18 cellular contexts compared by ENCODE assay signal in the genomic region with DNA sequence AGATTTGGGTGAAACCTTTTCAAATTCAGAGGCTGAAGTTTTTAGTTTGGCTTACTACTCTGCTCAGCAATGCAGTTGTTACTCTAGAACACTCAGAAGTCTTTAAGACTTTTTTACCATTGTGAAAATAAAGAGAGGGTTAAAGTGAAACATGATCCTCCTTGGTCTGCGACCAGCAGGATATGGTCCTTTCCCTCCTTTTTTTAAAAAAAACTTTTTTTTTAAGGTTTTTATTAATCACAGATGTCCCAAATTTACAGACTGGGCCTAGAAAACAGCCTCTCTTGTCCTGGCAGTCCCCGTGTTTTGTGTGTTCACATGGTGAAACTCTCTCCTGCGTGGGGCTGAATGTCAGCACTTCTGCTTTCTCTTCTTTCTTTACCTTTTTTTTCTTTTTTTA.
DNase-seq lines count a peak whose midpoint lies in the region; ATAC-seq, FAIRE-seq and TF ChIP-seq lines count a peak whose summit lies in the region.
"Had no signal": no experiment of that assay in that cellular context is flagged by ENCODE, and none has a peak within 500 bp of the region (broad histone marks: within the 10 kb centered on the region; RNA-seq: fewer than 3 reads in every experiment).

No MANE protein-coding gene starts in this region.

- H3K27ac Mint-ChIP-seq in GM23338: no peak overlapping the region
- H3K27ac Mint-ChIP-seq: activated T-helper 2 cell treated with anti-CD3 and anti-CD28 coated beads, Interferon-gamma antibody, Interleukin-2, Interleukin-4, amounts not matched to agents 10 μg/mL and 5 μg/mL and 100 μg/mL, durations not matched to agents 14 hours and 24 hours and 36 hours; T-helper 2 cell treated with Interferon-gamma antibody and Interleukin-4, amounts not matched to agents 5 μg/mL and 100 μg/mL, for 36 hours had no signal

- H3K36me3 ChIP-seq in GM23338 (ENCODE audit: insufficient read depth): peaks cover 2% of the 10 kb centered on the region
- peaks cover 8 to 19% of the 10 kb centered on the region in 2 donors for H3K36me3 ChIP-seq in ascending aorta
- H3K36me3 ChIP-seq in right atrium auricular region: no peaks in the 10 kb centered on the region
- peaks cover 3% of the 10 kb centered on the region for H3K36me3 ChIP-seq in smooth muscle cell (ENCODE audit: low read depth)
- peaks cover 2 to 27% of the 10 kb centered on the region in 2 experiments; a peak in 3 of 5 replicates for H3K36me3 ChIP-seq in HepG2 (replicated peaks in 1 of 2; ENCODE audit: control insufficient read depth in 1 of 2, insufficient read depth in 2 of 2, low read length in 2 of 2)

- H3K27me3 ChIP-seq in GM23338 (ENCODE audit: insufficient read depth) (no peaks in the 10 kb centered on the region), ascending aorta (no peaks in the 10 kb centered on the region), right atrium auricular region (no peaks in the 10 kb centered on the region), smooth muscle cell (ENCODE audit: low read depth) (no peaks in the 10 kb centered on the region), HepG2 (ENCODE audit: control insufficient read depth in 1 of 2, insufficient read depth in 2 of 2, low read length in 2 of 2) (no peaks in the 10 kb centered on the region)

- H3K36me3 Mint-ChIP-seq in GM23338 (ENCODE audit: low read depth): peaks cover 34% of the 10 kb centered on the region

- H3K4me2 ChIP-seq in GM23338 (peak overlapping the region; percentile 41), smooth muscle cell (peak overlapping the region; percentile 13), HepG2 (ENCODE audit: low read depth, low read length) (no peak overlapping the region)
- H3K4me2 ChIP-seq: PC-9 had no signal

- TF ChIP-seq CTCF in GM23338 (conservative IDR thresholded peaks at IDR 0.05; ENCODE audit: low read depth in 2 of 2) (no peak), ascending aorta (IDR thresholded peaks at IDR 0.05) (no peak), right atrium auricular region (IDR thresholded peaks at IDR 0.05) (no peak), smooth muscle cell (IDR thresholded peaks at IDR 0.05; ENCODE audit: borderline replicate concordance, insufficient read depth, poor library complexity, severe bottlenecking) (no peak), HepG2 (CRISPR knock-in tag; IDR thresholded peaks at IDR 0.05) (no peak)

- CTCF ChIA-PET in HepG2 (lab: Yijun Ruan, JAX; ENCODE audit: low intra/inter-chr PET ratio, low total read pairs): no interaction called here

- TF ChIP-seq RAD21 in HepG2 (CRISPR knock-in tag; IDR thresholded peaks at IDR 0.05): no peak

- in situ Hi-C loops in HepG2 (cut with HindIII; ENCODE audit: extremely low pct_ligation_motif_present, low pct_unique_long_range_greater_than_20kb): no loop called here

- H3K79me2 ChIP-seq in GM23338 (replicated peaks; ENCODE audit: insufficient read depth) (0 out of 2 replicates have a peak, but pooled peaks cover 4% of the 10 kb centered on the region), smooth muscle cell (ENCODE audit: low read depth) (peaks cover 3% of the 10 kb centered on the region), HepG2 (ENCODE audit: insufficient read depth, low read length) (no peaks in the 10 kb centered on the region)

- no peaks in the 10 kb centered on the region for H3K9me2 ChIP-seq in GM23338 (ENCODE audit: insufficient read depth)

- H4K20me1 ChIP-seq in GM23338 (replicated peaks; ENCODE audit: insufficient read depth): no peaks in the 10 kb centered on the region
- peaks cover 61% of the 10 kb centered on the region for H4K20me1 ChIP-seq in smooth muscle cell (ENCODE audit: low read depth)
- no peaks in the 10 kb centered on the region for H4K20me1 ChIP-seq in HepG2 (ENCODE audit: insufficient read depth, low read length)

- POLR2A ChIA-PET in HepG2 (lab: Yijun Ruan, JAX): no interaction called here

- H3K9me3 ChIP-seq in ascending aorta: no peaks in the 10 kb centered on the region
- H3K9me3 ChIP-seq in right atrium auricular region: no peaks in the 10 kb centered on the region
- H3K9me3 ChIP-seq in smooth muscle cell (replicated peaks; ENCODE audit: low read depth): no peaks in the 10 kb centered on the region
- H3K9me3 ChIP-seq in HepG2 (ENCODE audit: low read length): no peaks in the 10 kb centered on the region

- H3K4me3 ChIP-seq in GM23338 (no peak overlapping the region), ascending aorta (no peak overlapping the region), right atrium auricular region (no peak overlapping the region), smooth muscle cell (no peak overlapping the region), HepG2 (replicated peaks in 1 of 3; ENCODE audit: insufficient read depth in 1 of 3, low read depth in 2 of 3, low read length in 3 of 3) (no peak overlapping the region)
- H3K4me3 ChIP-seq: PC-9 had no signal

- FAIRE-seq in HepG2 (lab: Jason Lieb, UNC): no peak
- FAIRE-seq: bronchial epithelial cell had no signal

- H2AFZ ChIP-seq in GM23338 (no peak overlapping the region), smooth muscle cell (ENCODE audit: low read depth) (no peak overlapping the region), HepG2 (ENCODE audit: low read length) (no peak overlapping the region)
- H2AFZ ChIP-seq: PC-9 had no signal

- H3K4me1 Mint-ChIP-seq in GM23338: peaks cover 40% of the 10 kb centered on the region

- 51% methylated on average over 3 of the region's 3 CpGs for WGBS in smooth muscle cell (ENCODE audit: low lambda C conversion rate)
- WGBS in HepG2 (ENCODE audit: low lambda C conversion rate): 90% methylated on average over 3 of the region's 3 CpGs

- peaks cover 2% of the 10 kb centered on the region for H3K27me3 Mint-ChIP-seq in GM23338 (ENCODE audit: insufficient read depth, low read depth, poor library complexity)

- no peak; the same call in 2 of the 3 replicates for ATAC-seq in GM23338
- no peak for ATAC-seq in HepG2
- no peak for ATAC-seq in HG02678 (IDR thresholded peaks at IDR 0.05; ENCODE audit: unreplicated experiment)
- ATAC-seq: HCT116 had no signal

- H3K4me1 ChIP-seq in GM23338 (ENCODE audit: insufficient read depth) (peaks cover 17% of the 10 kb centered on the region), ascending aorta (peaks cover 0 to 22% of the 10 kb centered on the region in 2 donors), right atrium auricular region (peaks cover 0 to 43% of the 10 kb centered on the region in 2 donors), smooth muscle cell (ENCODE audit: low read depth) (peaks cover 20% of the 10 kb centered on the region), HepG2 (ENCODE audit: insufficient read depth, low read length) (no peaks in the 10 kb centered on the region)

- no peak overlapping the region for H3K4me3 Mint-ChIP-seq in GM23338
- H3K4me3 Mint-ChIP-seq: T-helper 2 cell treated with Interferon-gamma antibody and Interleukin-4, amounts not matched to agents 5 μg/mL and 100 μg/mL, for 36 hours had no signal

- TF ChIP-seq EP300 in HepG2 (IDR thresholded peaks at IDR 0.05; ENCODE audit: low read depth in 2 of 2, low read length in 2 of 2) (no peak), HepG2 (CRISPR knock-in tag; IDR thresholded peaks at IDR 0.05; ENCODE audit: borderline replicate concordance) (no peak)

- no TSS peak for BruUV-seq in HepG2 (replicated peaks; lab: Mats Ljungman, UMichigan)

- peaks cover 14% of the 10 kb centered on the region; the same call in 2 of the 3 replicates for H3K9me3 Mint-ChIP-seq in GM23338
- H3K9me3 Mint-ChIP-seq: activated T-helper 2 cell treated with anti-CD3 and anti-CD28 coated beads, Interferon-gamma antibody, Interleukin-2, Interleukin-4, amounts not matched to agents 10 μg/mL and 5 μg/mL and 100 μg/mL, durations not matched to agents 14 hours and 24 hours and 36 hours; T-helper 2 cell treated with Interferon-gamma antibody and Interleukin-4, amounts not matched to agents 5 μg/mL and 100 μg/mL, for 36 hours had no signal

- no peak for TF ChIP-seq POLR2A in HepG2 (IDR thresholded peaks at IDR 0.05; ENCODE audit: insufficient read depth in 1 of 2, low read depth in 2 of 2, low read length in 2 of 2)

- no peak overlapping the region for H3K9ac ChIP-seq in smooth muscle cell (ENCODE audit: low read depth)
- no peak overlapping the region for H3K9ac ChIP-seq in HepG2 (ENCODE audit: insufficient read depth, low read depth, low read length)

- no peaks in the 10 kb centered on the region for H3F3A ChIP-seq in GM23338 (replicated peaks; ENCODE audit: low read depth)
- H3F3A ChIP-seq in smooth muscle cell (ENCODE audit: low read depth): peaks cover 22% of the 10 kb centered on the region

- H3K27ac ChIP-seq in GM23338 (ENCODE audit: low read depth) (peak overlapping the region; percentile 28; the same call in 1 of the 2 replicates), ascending aorta (peak overlapping the region; percentile 21 to 57), right atrium auricular region (peak overlapping the region; percentile 4 to 37), smooth muscle cell (ENCODE audit: low read depth) (peak overlapping the region; percentile 10), HepG2 (ENCODE audit: extremely low read length, insufficient read depth, low read length) (no peak overlapping the region)
- H3K27ac ChIP-seq: PC-9 had no signal

- DNase-seq in GM23338 (ENCODE audit: low spot score) (no peak), ascending aorta (ENCODE audit: low spot score in 2 of 2) (no peak), right atrium auricular region (ENCODE audit: low spot score) (no peak), smooth muscle cell (lab: John Stamatoyannopoulos, UW; ENCODE audit: unreplicated experiment) (no peak), NCI-H526 (lab: John Stamatoyannopoulos, UW) (no peak), HepG2 (ENCODE audit: low spot score) (no peak)
- DNase-seq in activated CD4-positive, alpha-beta T cell treated with anti-CD3 and anti-CD28 coated beads, Interleukin-2, amount 50 U/mL, for 1 hour: no peak
- DNase-seq: activated CD4-positive, alpha-beta T cell treated with anti-CD3 and anti-CD28 coated beads, Interleukin-2, amount 50 U/mL, for 4 hours; midbrain; NCI-H1092; NCI-H446 treated with DMSO at 0.1 percent for 48 hours; PC-9; stimulated activated CD4-positive, alpha-beta T cell treated with anti-CD3 and anti-CD28 coated beads, Interleukin-2, amount 100 ng/mL, for 24 hours had no signal

- intact Hi-C loops in ascending aorta (cut with DNase I): no loop called here
- intact Hi-C loops in HepG2 (cut with micrococcal nuclease; ENCODE audit: unreplicated experiment): no loop called here

TF ChIP-seq in HepG2, 621 proteins besides CTCF, POLR2A, EP300 and RAD21 (continues in another document):
- TF ChIP-seq ZBTB1 (CRISPR knock-in tag; IDR thresholded peaks at IDR 0.05; ENCODE audit: borderline replicate concordance): no peak
